In genomic region chr17:62696256-62696655, GRCh38 we compare ENCODE assay signal across 14 cellular contexts.
"Had no signal": no experiment of that assay in that cellular context is flagged by ENCODE, and none has a peak within 500 bp of the region (broad histone marks: within the 10 kb centered on the region; RNA-seq: fewer than 3 reads in every experiment).

No MANE protein-coding gene starts in this region.

- H3K79me2 ChIP-seq: hepatocyte had no signal

- ATAC-seq: gastroesophageal sphincter had no signal

- DNase-seq: activated T-cell treated with anti-CD3 and anti-CD28 coated beads, Interleukin-2, amount 50 U/mL, for 1 hour; esophagus squamous epithelium; kidney; left ventricle myocardium inferior; mesendoderm; nephron progenitor cell; stimulated activated CD4-positive, alpha-beta T cell treated with anti-CD3 and anti-CD28 coated beads, Interleukin-15, amount 100 ng/mL, for 24 hours; stimulated activated CD4-positive, alpha-beta T cell treated with anti-CD3 and anti-CD28 coated beads, Interleukin-4, amount 100 ng/mL, for 24 hours; stomach; SW 1271 had no signal

- H3K9me3 ChIP-seq: esophagus squamous epithelium, gastroesophageal sphincter, left ventricle myocardium inferior, stomach, tibial artery had no signal

- H3K4me3 ChIP-seq: dorsolateral prefrontal cortex, esophagus squamous epithelium, gastroesophageal sphincter, hepatocyte, left ventricle myocardium inferior, stomach, tibial artery had no signal

- H3K36me3 ChIP-seq: gastroesophageal sphincter, left ventricle myocardium inferior had no signal

- H3K27me3 ChIP-seq: dorsolateral prefrontal cortex, hepatocyte, stomach had no signal

- H3K4me2 ChIP-seq: hepatocyte had no signal

- H2AFZ ChIP-seq: hepatocyte had no signal

- H3K4me1 ChIP-seq: gastroesophageal sphincter, stomach had no signal

- H3K27ac ChIP-seq: dorsolateral prefrontal cortex, esophagus squamous epithelium, gastroesophageal sphincter, hepatocyte, left ventricle myocardium inferior, stomach had no signal
